ENCODE assay signal across 11 cellular contexts in the genomic region with DNA sequence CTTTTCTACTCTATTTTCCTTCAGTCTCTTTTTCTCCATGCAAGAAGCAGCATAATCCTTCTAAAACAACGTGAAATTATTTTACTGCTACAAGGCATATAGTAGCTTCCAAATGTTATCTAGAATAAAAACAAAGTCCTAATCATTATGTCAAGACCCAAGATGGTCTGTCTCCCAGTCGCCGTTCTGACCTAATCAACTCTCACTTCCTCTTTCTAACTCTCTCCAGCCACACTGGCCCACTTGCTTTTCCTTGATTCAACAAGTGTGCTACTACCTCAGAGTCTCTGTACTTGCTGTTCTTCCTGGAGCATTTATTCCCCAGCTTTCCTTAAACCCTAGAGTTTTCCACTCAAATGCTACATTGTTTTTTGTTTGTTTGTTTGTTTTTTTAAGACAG.
DNase-seq lines count a peak whose midpoint lies in the region; ATAC-seq and TF ChIP-seq lines count a peak whose summit lies in the region.
"Had no signal": no experiment of that assay in that cellular context is flagged by ENCODE, and none has a peak within 500 bp of the region (broad histone marks: within the 10 kb centered on the region; RNA-seq: fewer than 3 reads in every experiment).

No MANE protein-coding gene starts in this region.

- H3K36me3 ChIP-seq in lower lobe of right lung, result no peaks in the 10 kb centered on the region
- H3K36me3 ChIP-seq: sigmoid colon, upper lobe of right lung had no signal

- H3K4me3 ChIP-seq in lower lobe of right lung, result no peak overlapping the region
- H3K4me3 ChIP-seq: sigmoid colon, upper lobe of right lung had no signal

- peak; percentile 79 for ATAC-seq in GM19043 (IDR thresholded peaks at IDR 0.05; ENCODE audit: low read depth, unreplicated experiment)
- peak; percentile 75 for ATAC-seq in HG02623 (IDR thresholded peaks at IDR 0.05; ENCODE audit: unreplicated experiment)
- ATAC-seq in HG03469 (IDR thresholded peaks at IDR 0.05; ENCODE audit: unreplicated experiment), result peak; percentile 50
- no peak for ATAC-seq in lower lobe of right lung
- no peak for ATAC-seq in HG02870 (IDR thresholded peaks at IDR 0.05; ENCODE audit: unreplicated experiment)
- ATAC-seq: CD8-positive, alpha-beta T cell; upper lobe of right lung; WTC11 had no signal

- no peaks in the 10 kb centered on the region for H3K9me3 ChIP-seq in lower lobe of right lung
- H3K9me3 ChIP-seq: sigmoid colon, upper lobe of right lung had no signal

- peak; percentile 19 for DNase-seq in medulla oblongata (ENCODE audit: extremely low spot score)
- DNase-seq in hippocampal formation (lab: John Stamatoyannopoulos, UW), result no peak
- no peak for DNase-seq in lower lobe of right lung
- DNase-seq: CD8-positive, alpha-beta T cell; sigmoid colon; upper lobe of right lung had no signal

- TF ChIP-seq CTCF in lower lobe of right lung (IDR thresholded peaks at IDR 0.05), result no peak

- no peaks in the 10 kb centered on the region for H3K4me1 ChIP-seq in lower lobe of right lung
- H3K4me1 ChIP-seq: sigmoid colon, upper lobe of right lung had no signal

- intact Hi-C loops in lower lobe of right lung (cut with DNase I), result no loop called here

- no peaks in the 10 kb centered on the region for H3K27me3 ChIP-seq in lower lobe of right lung (ENCODE audit: low read depth)
- H3K27me3 ChIP-seq: sigmoid colon, upper lobe of right lung had no signal

- no peak overlapping the region for H3K27ac ChIP-seq in lower lobe of right lung
- H3K27ac ChIP-seq: sigmoid colon, upper lobe of right lung had no signal

Comparison
In these comparisons a context has a peak if more than half of its experiments do, and no peak if none do; other contexts are left out.
1. ATAC-seq: peak in GM19043 (single experiment), HG02623 (single experiment) and HG03469 (single experiment); none in lower lobe of right lung (0 of 2) and HG02870 (single experiment).